Comparison of ENCODE assay signal across 13 cellular contexts in genomic region chr21:41947596-41948403, GRCh38. TPM values are rescaled to one million over a fixed set of nuclear protein-coding genes. Genes with fewer than 3 reads are reported as not detected.
DNase-seq lines count a peak whose midpoint lies in the region; ATAC-seq and TF ChIP-seq lines count a peak whose summit lies in the region.
"Had no signal": no experiment of that assay in that cellular context is flagged by ENCODE, and none has a peak within 500 bp of the region (broad histone marks: within the 10 kb centered on the region; RNA-seq: fewer than 3 reads in every experiment).

No MANE protein-coding gene starts in this region.

- H3K4me1 ChIP-seq in ascending aorta = peaks cover 11 to 28% of the 10 kb centered on the region in 2 donors
- H3K4me1 ChIP-seq in heart right ventricle = peaks cover 6 to 53% (median 24%) of the 10 kb centered on the region in 9 donors

- H3K36me3 ChIP-seq in ascending aorta (no peaks in the 10 kb centered on the region), heart right ventricle (peaks cover 0 to 5% (median 0%) of the 10 kb centered on the region in 9 donors)
- H3K36me3 ChIP-seq: HAP-1 had no signal

- H3K27me3 ChIP-seq in ascending aorta (no peaks in the 10 kb centered on the region), heart right ventricle (peaks cover 0 to 3% (median 0%) of the 10 kb centered on the region in 7 donors)
- H3K27me3 ChIP-seq: testis had no signal

- no peak for TF ChIP-seq CTCF in ascending aorta (IDR thresholded peaks at IDR 0.05)
- no peak for TF ChIP-seq CTCF in heart right ventricle (IDR thresholded peaks at IDR 0.05)

- H3K4me3 ChIP-seq in ascending aorta (peak overlapping the region; percentile 7 to 22), heart right ventricle (no peak overlapping the region)
- H3K4me3 ChIP-seq: HAP-1, testis had no signal

- H3K27ac ChIP-seq in ascending aorta (peak overlapping the region; percentile 80 to 88), heart right ventricle (peak overlapping the region in 1 of 10 donors; percentile 34)
- H3K27ac ChIP-seq: HL-60 had no signal

- H3K9me3 ChIP-seq in ascending aorta (no peaks in the 10 kb centered on the region), heart right ventricle (peaks cover 0 to 4% (median 0%) of the 10 kb centered on the region in 11 donors)
- H3K9me3 ChIP-seq: HAP-1, testis had no signal

- intact Hi-C loops in ascending aorta (cut with DNase I) = no loop called here
- intact Hi-C loops in heart right ventricle (cut with DNase I) = loop anchor here in 1 of 10 donors (10.0 kb wide), 1 partner anchor 167 kb away; no protein-coding TSS in a partner anchor
- intact Hi-C loops in sciatic nerve (cut with DNase I) = no loop called here

- ATAC-seq in heart right ventricle (peak in 7 of 8 donors; percentile 27 to 57 (median 36)), sciatic nerve (peak; percentile 77), GM21619 (IDR thresholded peaks at IDR 0.05; ENCODE audit: unreplicated experiment) (no peak)
- ATAC-seq: effector memory CD8-positive, alpha-beta T cell had no signal

- DNase-seq in EL (peak; percentile 61), ascending aorta (ENCODE audit: low spot score in 2 of 2) (peak; percentile 59 to 89), heart right ventricle (no peak), sciatic nerve (ENCODE audit: low spot score) (no peak), SHP77 treated with DMSO at 0.1 percent for 48 hours (lab: John Stamatoyannopoulos, UW) (no peak), hepatic stellate cell (ENCODE audit: low spot score) (no peak), NCI-H1048 (lab: John Stamatoyannopoulos, UW) (no peak)
- DNase-seq: effector memory CD8-positive, alpha-beta T cell; NCI-H2107; testis had no signal

- 60 to 76% methylated on average over 14 of the region's 14 CpGs for WGBS in heart right ventricle, 2 donors

RNA-seq across cellular contexts. Expression of gene C2CD2, which starts 6.0 kb away (rescaled TPM):
- total RNA-seq in ascending aorta = 45.0 TPM
- 10 to 100 TPM in 1 of 10 donors, 1 to 10 TPM in 9; 4.5 to 11.1 (median 6.9) TPM for total RNA-seq in heart right ventricle
- 1 to 10 TPM; 5.2 to 6.1 TPM for polyA plus RNA-seq in heart right ventricle
- 60.9 TPM for total RNA-seq in sciatic nerve

Comparison
In these comparisons a context has a peak if more than half of its experiments do, and no peak if none do; other contexts are left out.
1. DNase-seq: peak in EL (single experiment) and ascending aorta (2 of 2); none in heart right ventricle (0 of 2), sciatic nerve (single experiment), SHP77 treated with DMSO at 0.1 percent for 48 hours (single experiment), hepatic stellate cell (single experiment) and NCI-H1048 (single experiment).
2. H3K4me3 ChIP-seq: peak in ascending aorta (2 of 2); none in heart right ventricle (0 of 10).